ENCODE assay signal across 18 cellular contexts in the genomic region with DNA sequence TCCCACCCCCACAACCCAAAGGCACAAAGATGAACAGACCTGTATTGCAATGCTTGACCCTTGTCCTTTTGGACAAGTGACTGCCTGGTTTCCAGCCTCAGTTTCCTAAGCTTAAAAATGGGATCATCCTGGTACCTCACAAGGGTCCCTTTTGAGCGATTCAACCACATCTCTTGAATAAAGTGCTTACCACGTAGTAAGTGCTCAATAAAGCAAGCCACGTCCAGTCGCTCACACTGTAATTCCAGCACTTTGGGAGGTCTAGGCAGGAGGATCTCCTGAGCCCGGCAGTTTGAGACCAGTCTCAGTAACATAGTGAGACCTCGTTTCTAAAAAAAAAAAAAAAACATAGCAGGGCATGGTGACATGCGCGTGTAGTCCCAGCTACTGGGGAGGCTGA. TPM values are rescaled to one million over a fixed set of nuclear protein-coding genes. Genes with fewer than 3 reads are reported as not detected.
DNase-seq lines count a peak whose midpoint lies in the region; ATAC-seq and TF ChIP-seq lines count a peak whose summit lies in the region.
"Had no signal": no experiment of that assay in that cellular context is flagged by ENCODE, and none has a peak within 500 bp of the region (broad histone marks: within the 10 kb centered on the region; RNA-seq: fewer than 3 reads in every experiment).

No MANE protein-coding gene starts in this region.

- no peaks in the 10 kb centered on the region for H4K20me1 ChIP-seq in OCI-LY1 (ENCODE audit: insufficient read depth, low read length)

- no peaks in the 10 kb centered on the region for H3K79me2 ChIP-seq in OCI-LY1 (ENCODE audit: insufficient read depth, low read length)

- TF ChIP-seq CTCF in OCI-LY1 (IDR thresholded peaks at IDR 0.05; ENCODE audit: low read length), result no peak

- peak overlapping the region; percentile 84; the same call in 1 of the 2 replicates for H3K4me2 ChIP-seq in OCI-LY1 (ENCODE audit: low read length)

- no peaks in the 10 kb centered on the region for H3K36me3 Mint-ChIP-seq in activated naive CD4-positive, alpha-beta T cell treated with anti-CD3 and anti-CD28 coated beads for 36 hours (ENCODE audit: low read depth)
- H3K36me3 Mint-ChIP-seq in activated naive CD4-positive, alpha-beta T cell treated with anti-CD3 and anti-CD28 coated beads, Interleukin-2, amount 50 U/mL, for 72 hours, result peaks cover 7 to 13% of the 10 kb centered on the region in 2 donors
- H3K36me3 Mint-ChIP-seq in immature natural killer cell, result no peaks in the 10 kb centered on the region
- H3K36me3 Mint-ChIP-seq in stimulated activated naive B cell treated with anti-CD40 and anti-IgM and Interleukin-4, amounts not matched to agents 10 μg/mL and 1 μg/mL and 100 μg/mL, for 72 hours, result peaks cover 3 to 6% of the 10 kb centered on the region in 2 donors

- no peak overlapping the region for H3K4me3 ChIP-seq in OCI-LY1 (ENCODE audit: low read depth, low read length, poor library complexity, severe bottlenecking)
- H3K4me3 ChIP-seq: right atrium auricular region, upper lobe of right lung had no signal

- CTCF ChIA-PET in activated naive CD4-positive, alpha-beta T cell treated with anti-CD3 and anti-CD28 coated beads for 36 hours (lab: Charles Lee), result interaction anchor here (0.6 to 4.6 kb wide), 2 partner anchors 33 to 93 kb away, joined by 3 to 40 read pairs; a partner anchor contains a TSS

- H3F3A ChIP-seq in OCI-LY1 (ENCODE audit: insufficient read depth, low read length), result no peaks in the 10 kb centered on the region

- peaks cover 27% of the 10 kb centered on the region for H3K4me1 ChIP-seq in OCI-LY1 (ENCODE audit: insufficient read depth, low read length, severe bottlenecking)

- no peak overlapping the region for H3K27ac ChIP-seq in OCI-LY1 (ENCODE audit: low read depth, low read length, poor library complexity, severe bottlenecking)
- H3K27ac ChIP-seq: right atrium auricular region, upper lobe of right lung had no signal

- peaks cover 5% of the 10 kb centered on the region for H3K27me3 ChIP-seq in OCI-LY1 (ENCODE audit: insufficient read depth, low read length)

- H3K27me3 Mint-ChIP-seq in activated naive CD4-positive, alpha-beta T cell treated with anti-CD3 and anti-CD28 coated beads for 36 hours (ENCODE audit: low read depth), result peaks cover 49% of the 10 kb centered on the region
- H3K27me3 Mint-ChIP-seq in immature natural killer cell (ENCODE audit: low read depth in 3 of 3), result peaks cover 18 to 45% (median 20%) of the 10 kb centered on the region in 3 donors
- peaks cover 44 to 59% of the 10 kb centered on the region in 2 donors for H3K27me3 Mint-ChIP-seq in stimulated activated naive B cell treated with anti-CD40 and anti-IgM and Interleukin-4, amounts not matched to agents 10 μg/mL and 1 μg/mL and 100 μg/mL, for 72 hours

- H3K36me3 ChIP-seq in OCI-LY1 (ENCODE audit: insufficient read depth, low read length), result no peaks in the 10 kb centered on the region; the same call in 1 of the 2 replicates
- H3K36me3 ChIP-seq: right atrium auricular region, upper lobe of right lung had no signal

- peaks cover 22% of the 10 kb centered on the region for H3K4me1 Mint-ChIP-seq in activated naive CD4-positive, alpha-beta T cell treated with anti-CD3 and anti-CD28 coated beads for 36 hours (ENCODE audit: low read depth)
- H3K4me1 Mint-ChIP-seq in immature natural killer cell, result peaks cover 21 to 26% of the 10 kb centered on the region in 2 donors
- peaks cover 25 to 36% of the 10 kb centered on the region in 2 donors for H3K4me1 Mint-ChIP-seq in stimulated activated naive B cell treated with anti-CD40 and anti-IgM and Interleukin-4, amounts not matched to agents 10 μg/mL and 1 μg/mL and 100 μg/mL, for 72 hours

- DNase-seq in activated naive CD4-positive, alpha-beta T cell treated with anti-CD3 and anti-CD28 coated beads for 36 hours, result no peak
- DNase-seq in activated naive CD4-positive, alpha-beta T cell treated with anti-CD3 and anti-CD28 coated beads, Interleukin-2, amount 50 U/mL, for 72 hours (ENCODE audit: low spot score in 2 of 2), result no peak
- DNase-seq in immature natural killer cell, result no peak
- no peak for DNase-seq in stimulated activated naive B cell treated with anti-CD40 and anti-IgM and Interleukin-4, amounts not matched to agents 10 μg/mL and 1 μg/mL and 100 μg/mL, for 72 hours
- no peak for DNase-seq in NCI-H1930 (lab: John Stamatoyannopoulos, UW)
- DNase-seq: activated CD4-positive, alpha-beta memory T cell treated with anti-CD3 and anti-CD28 coated beads, Interleukin-2, amount 10 ng/mL, durations not matched to agents 7 days and 5 days; EL; hippocampal formation; kidney; mesenchymal stem cell; nucleus accumbens; SW 1271; upper lobe of right lung had no signal

- ATAC-seq in activated naive CD4-positive, alpha-beta T cell treated with anti-CD3 and anti-CD28 coated beads, Interleukin-2, amount 50 U/mL, for 72 hours, result no peak
- no peak for ATAC-seq in stimulated activated naive B cell treated with anti-CD40 and anti-IgM and Interleukin-4, amounts not matched to agents 10 μg/mL and 1 μg/mL and 100 μg/mL, for 72 hours (replicated peaks)
- no peak for ATAC-seq in GM18870 (IDR thresholded peaks at IDR 0.05; ENCODE audit: unreplicated experiment)
- ATAC-seq in GM21423 (IDR thresholded peaks at IDR 0.05; ENCODE audit: unreplicated experiment), result no peak
- ATAC-seq: upper lobe of right lung had no signal

- no peak overlapping the region for H3K9ac ChIP-seq in OCI-LY1 (ENCODE audit: low read length)

- no peak overlapping the region for H3K27ac Mint-ChIP-seq in activated naive CD4-positive, alpha-beta T cell treated with anti-CD3 and anti-CD28 coated beads for 36 hours
- no peak overlapping the region for H3K27ac Mint-ChIP-seq in activated naive CD4-positive, alpha-beta T cell treated with anti-CD3 and anti-CD28 coated beads, Interleukin-2, amount 50 U/mL, for 72 hours
- no peak overlapping the region for H3K27ac Mint-ChIP-seq in immature natural killer cell
- no peak overlapping the region for H3K27ac Mint-ChIP-seq in stimulated activated naive B cell treated with anti-CD40 and anti-IgM and Interleukin-4, amounts not matched to agents 10 μg/mL and 1 μg/mL and 100 μg/mL, for 72 hours
- H3K27ac Mint-ChIP-seq: activated CD4-positive, alpha-beta memory T cell treated with anti-CD3 and anti-CD28 coated beads, Interleukin-2, amount 10 ng/mL, durations not matched to agents 7 days and 5 days; activated T-helper 2 cell treated with anti-CD3 and anti-CD28 coated beads, Interferon-gamma antibody, Interleukin-2, Interleukin-4, amounts not matched to agents 10 μg/mL and 5 μg/mL and 100 μg/mL, durations not matched to agents 14 hours and 24 hours and 36 hours had no signal

- intact Hi-C loops in activated naive CD4-positive, alpha-beta T cell treated with anti-CD3 and anti-CD28 coated beads for 36 hours (cut with micrococcal nuclease), result loop anchor here (2.0 kb wide), 1 partner anchor 59 kb away; no protein-coding TSS in a partner anchor

- H3K9me3 Mint-ChIP-seq in activated naive CD4-positive, alpha-beta T cell treated with anti-CD3 and anti-CD28 coated beads for 36 hours, result no peaks in the 10 kb centered on the region
- no peaks in the 10 kb centered on the region for H3K9me3 Mint-ChIP-seq in activated naive CD4-positive, alpha-beta T cell treated with anti-CD3 and anti-CD28 coated beads, Interleukin-2, amount 50 U/mL, for 72 hours
- H3K9me3 Mint-ChIP-seq in immature natural killer cell, result peaks cover 0 to 3% (median 0%) of the 10 kb centered on the region in 6 donors
- peaks cover 0 to 2% of the 10 kb centered on the region in 2 donors for H3K9me3 Mint-ChIP-seq in stimulated activated naive B cell treated with anti-CD40 and anti-IgM and Interleukin-4, amounts not matched to agents 10 μg/mL and 1 μg/mL and 100 μg/mL, for 72 hours
- H3K9me3 Mint-ChIP-seq: activated CD4-positive, alpha-beta memory T cell treated with anti-CD3 and anti-CD28 coated beads, Interleukin-2, amount 10 ng/mL, durations not matched to agents 7 days and 5 days; activated T-helper 2 cell treated with anti-CD3 and anti-CD28 coated beads, Interferon-gamma antibody, Interleukin-2, Interleukin-4, amounts not matched to agents 10 μg/mL and 5 μg/mL and 100 μg/mL, durations not matched to agents 14 hours and 24 hours and 36 hours had no signal

- H3K4me3 Mint-ChIP-seq in activated naive CD4-positive, alpha-beta T cell treated with anti-CD3 and anti-CD28 coated beads for 36 hours, result peak overlapping the region; percentile 37
- H3K4me3 Mint-ChIP-seq in immature natural killer cell, result peak overlapping the region in 4 of 5 donors; percentile 27 to 60 (median 31)
- peak overlapping the region; percentile 62 to 66 for H3K4me3 Mint-ChIP-seq in stimulated activated naive B cell treated with anti-CD40 and anti-IgM and Interleukin-4, amounts not matched to agents 10 μg/mL and 1 μg/mL and 100 μg/mL, for 72 hours
- H3K4me3 Mint-ChIP-seq: activated CD4-positive, alpha-beta memory T cell treated with anti-CD3 and anti-CD28 coated beads, Interleukin-2, amount 10 ng/mL, durations not matched to agents 7 days and 5 days had no signal

- no peaks in the 10 kb centered on the region for H3K9me3 ChIP-seq in OCI-LY1 (ENCODE audit: low read length)
- H3K9me3 ChIP-seq: right atrium auricular region, upper lobe of right lung had no signal

- no peaks in the 10 kb centered on the region for H3K9me2 ChIP-seq in OCI-LY1 (ENCODE audit: low read depth, low read length)

- no peak overlapping the region for H2AFZ ChIP-seq in OCI-LY1 (ENCODE audit: low read length)

RNA-seq across cellular contexts. Expression of a gene that starts 1.2 kb away (rescaled TPM):
- total RNA-seq in activated naive CD4-positive, alpha-beta T cell treated with anti-CD3 and anti-CD28 coated beads for 36 hours, result under 1 TPM; 0.74 to 0.79 TPM
- total RNA-seq in activated naive CD4-positive, alpha-beta T cell treated with anti-CD3 and anti-CD28 coated beads, Interleukin-2, amount 50 U/mL, for 72 hours, result under 1 TPM; 0.46 to 0.97 TPM
- not detected for polyA plus RNA-seq in immature natural killer cell
- total RNA-seq: right atrium auricular region, upper lobe of right lung had no signal

RNA-seq across cellular contexts. Expression of a gene that starts 15.0 kb away (rescaled TPM):
- total RNA-seq in activated naive CD4-positive, alpha-beta T cell treated with anti-CD3 and anti-CD28 coated beads for 36 hours, result not detected
- total RNA-seq in activated naive CD4-positive, alpha-beta T cell treated with anti-CD3 and anti-CD28 coated beads, Interleukin-2, amount 50 U/mL, for 72 hours, result not detected
- polyA plus RNA-seq in immature natural killer cell, result not detected
- total RNA-seq: activated CD4-positive, alpha-beta memory T cell treated with anti-CD3 and anti-CD28 coated beads, Interleukin-2, amount 10 ng/mL, durations not matched to agents 7 days and 5 days; activated T-helper 2 cell treated with anti-CD3 and anti-CD28 coated beads, Interferon-gamma antibody, Interleukin-2, Interleukin-4, amounts not matched to agents 10 μg/mL and 5 μg/mL and 100 μg/mL, durations not matched to agents 14 hours and 24 hours and 36 hours; kidney; right atrium auricular region; upper lobe of right lung had no signal

RNA-seq across cellular contexts. Expression of a gene that starts 19.3 kb away (rescaled TPM):
- 100 to 1,000 TPM; 103 to 107 TPM for total RNA-seq in activated naive CD4-positive, alpha-beta T cell treated with anti-CD3 and anti-CD28 coated beads for 36 hours
- 10 to 100 TPM; 71.2 to 84.8 TPM for total RNA-seq in activated naive CD4-positive, alpha-beta T cell treated with anti-CD3 and anti-CD28 coated beads, Interleukin-2, amount 50 U/mL, for 72 hours
- polyA plus RNA-seq in immature natural killer cell, result 10 to 100 TPM; 50.4 to 65.2 (median 58.6) TPM

RNA-seq across cellular contexts. Expression of a gene that starts 32.7 kb away (rescaled TPM):
- total RNA-seq in activated naive CD4-positive, alpha-beta T cell treated with anti-CD3 and anti-CD28 coated beads for 36 hours, result 1 to 10 TPM; 5.7 to 6.2 TPM
- 1 to 10 TPM; 3.0 to 4.6 TPM for total RNA-seq in activated naive CD4-positive, alpha-beta T cell treated with anti-CD3 and anti-CD28 coated beads, Interleukin-2, amount 50 U/mL, for 72 hours
- polyA plus RNA-seq in immature natural killer cell, result 1 to 10 TPM; 5.4 to 6.9 (median 5.7) TPM

RNA-seq across cellular contexts. Expression of a gene that starts 40.0 kb away (rescaled TPM):
- total RNA-seq in activated naive CD4-positive, alpha-beta T cell treated with anti-CD3 and anti-CD28 coated beads for 36 hours, result 1 to 10 TPM; 7.7 to 9.1 TPM
- total RNA-seq in activated naive CD4-positive, alpha-beta T cell treated with anti-CD3 and anti-CD28 coated beads, Interleukin-2, amount 50 U/mL, for 72 hours, result 10 to 100 TPM; 11.4 to 12.7 TPM
- polyA plus RNA-seq in immature natural killer cell, result 10 to 100 TPM; 22.1 to 24.9 (median 22.6) TPM
